Comparison of ENCODE assay signal across 9 cellular contexts in the genomic region with DNA sequence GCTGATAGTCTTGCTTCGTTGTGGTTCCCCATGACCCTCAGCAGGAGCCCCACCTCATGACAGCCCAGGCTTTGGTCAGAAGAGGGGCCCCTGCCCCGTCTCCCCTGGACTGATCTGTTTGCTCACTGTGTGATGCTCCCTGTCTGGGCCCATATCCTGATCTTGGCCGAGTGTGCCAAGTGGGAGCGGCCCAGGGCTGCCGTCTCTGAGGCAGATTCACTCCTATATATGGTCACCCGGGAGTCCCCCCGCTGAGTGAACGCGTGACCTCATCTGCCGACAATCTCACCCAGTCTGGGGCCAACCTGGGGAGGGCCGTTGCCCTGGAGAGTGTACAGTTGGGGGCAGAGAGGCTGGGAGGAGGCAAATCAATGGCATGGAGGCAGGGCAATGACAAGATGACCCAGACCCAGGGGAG. TPM values are rescaled to one million over a fixed set of nuclear protein-coding genes. Genes with fewer than 3 reads are reported as not detected.
A peak's percentile ranks its signal among the peaks of the same experiment; 100 is the strongest.
DNase-seq lines count a peak whose midpoint lies in the region; ATAC-seq and TF ChIP-seq lines count a peak whose summit lies in the region.
"Had no signal": no experiment of that assay in that cellular context is flagged by ENCODE, and none has a peak within 500 bp of the region (broad histone marks: within the 10 kb centered on the region; RNA-seq: fewer than 3 reads in every experiment).

No MANE protein-coding gene starts in this region.

- H3K27ac Mint-ChIP-seq in activated CD4-positive, alpha-beta memory T cell treated with anti-CD3 and anti-CD28 coated beads, Interleukin-2, amount 10 ng/mL, durations not matched to agents 7 days and 5 days, result no peak overlapping the region
- H3K27ac Mint-ChIP-seq in stimulated activated naive B cell treated with anti-CD40 and anti-IgM and Interleukin-4, amounts not matched to agents 10 μg/mL and 1 μg/mL and 100 μg/mL, for 72 hours, result no peak overlapping the region

- TF ChIP-seq CTCF in GM10248 (IDR thresholded peaks at IDR 0.05; ENCODE audit: control extremely low read depth, extremely low read depth, low read depth, missing control alignments) (no peak), gastrocnemius medialis (IDR thresholded peaks at IDR 0.05 in 4 of 5, conservative IDR thresholded peaks at IDR 0.05 in 1 of 5) (no peak)

- H3K4me3 ChIP-seq in gastrocnemius medialis, result no peak overlapping the region
- H3K4me3 ChIP-seq: GM12878 had no signal

- H3K9me3 Mint-ChIP-seq in activated CD4-positive, alpha-beta memory T cell treated with anti-CD3 and anti-CD28 coated beads, Interleukin-2, amount 10 ng/mL, durations not matched to agents 7 days and 5 days, result no peaks in the 10 kb centered on the region
- H3K9me3 Mint-ChIP-seq in stimulated activated naive B cell treated with anti-CD40 and anti-IgM and Interleukin-4, amounts not matched to agents 10 μg/mL and 1 μg/mL and 100 μg/mL, for 72 hours, result no peaks in the 10 kb centered on the region

- POLR2A ChIA-PET in GM10248 (lab: Yijun Ruan, JAX), result no interaction called here
- POLR2A ChIA-PET in activated CD4-positive, alpha-beta memory T cell treated with anti-CD3 and anti-CD28 coated beads, Interleukin-2, amount 10 ng/mL, durations not matched to agents 7 days and 5 days (lab: Charles Lee), result no interaction called here

- no peaks in the 10 kb centered on the region for H3K9me3 ChIP-seq in gastrocnemius medialis

- peaks cover 31 to 38% of the 10 kb centered on the region in 2 donors for H3K4me1 ChIP-seq in gastrocnemius medialis

- CTCF ChIA-PET in GM10248 (lab: Yijun Ruan, JAX), result interaction anchor here (2.5 kb wide), 1 partner anchor 7 kb away, joined by 20 read pairs; no protein-coding TSS in a partner anchor
- CTCF ChIA-PET in activated CD4-positive, alpha-beta memory T cell treated with anti-CD3 and anti-CD28 coated beads, Interleukin-2, amount 10 ng/mL, durations not matched to agents 7 days and 5 days (lab: Charles Lee), result interaction anchor here (2.0 kb wide), 1 partner anchor 8 kb away, joined by 11 read pairs; no protein-coding TSS in a partner anchor

- ATAC-seq in left ventricle myocardium superior, result peak; percentile 78
- no peak for ATAC-seq in gastrocnemius medialis
- no peak for ATAC-seq in GM19455 (IDR thresholded peaks at IDR 0.05; ENCODE audit: unreplicated experiment)
- ATAC-seq in stimulated activated naive B cell treated with anti-CD40 and anti-IgM and Interleukin-4, amounts not matched to agents 10 μg/mL and 1 μg/mL and 100 μg/mL, for 72 hours (replicated peaks), result no peak
- ATAC-seq: GM12878 had no signal

- no peaks in the 10 kb centered on the region for H3K4me1 Mint-ChIP-seq in activated CD4-positive, alpha-beta memory T cell treated with anti-CD3 and anti-CD28 coated beads, Interleukin-2, amount 10 ng/mL, durations not matched to agents 7 days and 5 days
- H3K4me1 Mint-ChIP-seq in stimulated activated naive B cell treated with anti-CD40 and anti-IgM and Interleukin-4, amounts not matched to agents 10 μg/mL and 1 μg/mL and 100 μg/mL, for 72 hours, result no peaks in the 10 kb centered on the region

- H3K27me3 ChIP-seq in gastrocnemius medialis, result no peaks in the 10 kb centered on the region

- TF ChIP-seq POLR2A in gastrocnemius medialis (IDR thresholded peaks at IDR 0.05), result no peak

- DNase-seq in GM10248 (ENCODE audit: extremely low spot score), result peak; percentile 10
- DNase-seq in activated CD4-positive, alpha-beta memory T cell treated with anti-CD3 and anti-CD28 coated beads, Interleukin-2, amount 10 ng/mL, durations not matched to agents 7 days and 5 days, result peak; percentile 4
- peak; percentile 77 for DNase-seq in left ventricle myocardium superior
- peak in 1 of 2 donors; percentile 49 for DNase-seq in gastrocnemius medialis
- DNase-seq in NCI-H524 treated with DMSO at 0.1 percent for 48 hours (lab: John Stamatoyannopoulos, UW), result no peak
- no peak for DNase-seq in NCI-H2227 (lab: John Stamatoyannopoulos, UW; ENCODE audit: unreplicated experiment)
- DNase-seq in stimulated activated naive B cell treated with anti-CD40 and anti-IgM and Interleukin-4, amounts not matched to agents 10 μg/mL and 1 μg/mL and 100 μg/mL, for 72 hours, result no peak

- H3K4me3 Mint-ChIP-seq in activated CD4-positive, alpha-beta memory T cell treated with anti-CD3 and anti-CD28 coated beads, Interleukin-2, amount 10 ng/mL, durations not matched to agents 7 days and 5 days, result no peak overlapping the region
- no peak overlapping the region for H3K4me3 Mint-ChIP-seq in stimulated activated naive B cell treated with anti-CD40 and anti-IgM and Interleukin-4, amounts not matched to agents 10 μg/mL and 1 μg/mL and 100 μg/mL, for 72 hours

- H3K27ac ChIP-seq in gastrocnemius medialis, result peak overlapping the region; percentile 60 to 68 (median 66)

- peaks cover 0 to 7% of the 10 kb centered on the region in 2 donors for H3K36me3 ChIP-seq in gastrocnemius medialis

- H3K27me3 Mint-ChIP-seq in activated CD4-positive, alpha-beta memory T cell treated with anti-CD3 and anti-CD28 coated beads, Interleukin-2, amount 10 ng/mL, durations not matched to agents 7 days and 5 days, result no peaks in the 10 kb centered on the region
- H3K27me3 Mint-ChIP-seq in stimulated activated naive B cell treated with anti-CD40 and anti-IgM and Interleukin-4, amounts not matched to agents 10 μg/mL and 1 μg/mL and 100 μg/mL, for 72 hours, result no peaks in the 10 kb centered on the region

- no peaks in the 10 kb centered on the region for H3K36me3 Mint-ChIP-seq in activated CD4-positive, alpha-beta memory T cell treated with anti-CD3 and anti-CD28 coated beads, Interleukin-2, amount 10 ng/mL, durations not matched to agents 7 days and 5 days (ENCODE audit: low read depth)
- H3K36me3 Mint-ChIP-seq in stimulated activated naive B cell treated with anti-CD40 and anti-IgM and Interleukin-4, amounts not matched to agents 10 μg/mL and 1 μg/mL and 100 μg/mL, for 72 hours, result no peaks in the 10 kb centered on the region

- in situ Hi-C loops in gastrocnemius medialis (cut with MboI; ENCODE audit: low sequenced_read_pairs in 4 of 4), result no loop called here

- intact Hi-C loops in left ventricle myocardium superior (cut with micrococcal nuclease), result no loop called here
- intact Hi-C loops in gastrocnemius medialis (cut with DNase I; ENCODE audit: low total_unique reads), result no loop called here

RNA-seq across cellular contexts. Expression of a gene that starts 34.5 kb away (rescaled TPM):
- total RNA-seq in activated CD4-positive, alpha-beta memory T cell treated with anti-CD3 and anti-CD28 coated beads, Interleukin-2, amount 10 ng/mL, durations not matched to agents 7 days and 5 days, result 10 to 100 TPM; 80.7 to 88.4 TPM
- total RNA-seq in left ventricle myocardium superior, result 139 TPM
- 10 to 100 TPM; 39.1 to 82.1 (median 67.9) TPM for total RNA-seq in gastrocnemius medialis

Comparison
In these comparisons a context has a peak if more than half of its experiments do, and no peak if none do; other contexts are left out.
1. DNase-seq: peak in GM10248 (single experiment), activated CD4-positive, alpha-beta memory T cell treated with anti-CD3 and anti-CD28 coated beads, Interleukin-2, amount 10 ng/mL, durations not matched to agents 7 days and 5 days (single experiment) and left ventricle myocardium superior (single experiment); none in NCI-H524 treated with DMSO at 0.1 percent for 48 hours (single experiment), NCI-H2227 (single experiment) and stimulated activated naive B cell treated with anti-CD40 and anti-IgM and Interleukin-4, amounts not matched to agents 10 μg/mL and 1 μg/mL and 100 μg/mL, for 72 hours (single experiment).